In the genomic region with DNA sequence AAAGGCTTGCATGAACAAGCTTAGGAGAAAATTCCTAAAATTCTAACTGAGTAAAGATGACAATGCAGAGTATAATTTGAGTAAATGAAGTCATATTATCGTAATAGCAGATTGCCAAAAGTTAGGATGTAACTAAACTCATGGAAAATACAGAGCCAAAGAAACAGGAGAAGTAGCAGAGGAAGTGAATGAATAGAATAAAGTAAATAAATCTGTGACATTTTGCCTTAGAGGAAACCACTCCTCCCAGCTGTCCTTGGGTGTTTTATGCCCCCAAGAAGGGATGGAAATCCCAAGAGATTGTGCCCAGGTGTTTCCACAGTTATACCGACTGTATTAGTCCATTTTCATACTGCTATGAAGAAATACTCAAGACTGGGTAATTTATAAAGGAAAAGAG, we compare ENCODE assay signal across 21 cellular contexts. TPM values are rescaled to one million over a fixed set of nuclear protein-coding genes. Genes with fewer than 3 reads are reported as not detected.
DNase-seq lines count a peak whose midpoint lies in the region; FAIRE-seq and TF ChIP-seq lines count a peak whose summit lies in the region.
"Had no signal": no experiment of that assay in that cellular context is flagged by ENCODE, and none has a peak within 500 bp of the region (broad histone marks: within the 10 kb centered on the region; RNA-seq: fewer than 3 reads in every experiment).

No MANE protein-coding gene starts in this region.

- in situ Hi-C loops in KBM-7 (cut with MboI; ENCODE audit: low pct_unique_long_range_greater_than_20kb, low sequenced_read_pairs): no loop called here

- TF ChIP-seq POLR2A in breast epithelium (IDR thresholded peaks at IDR 0.05) (no peak), endothelial cell of umbilical vein (IDR thresholded peaks at IDR 0.05; ENCODE audit: low read depth, low read length) (no peak)

- peaks cover 32% of the 10 kb centered on the region for H3K79me2 ChIP-seq in endothelial cell of umbilical vein (ENCODE audit: control insufficient read depth, insufficient read depth, low read length)
- H3K79me2 ChIP-seq in neural progenitor cell (ENCODE audit: low read depth): no peaks in the 10 kb centered on the region

- intact Hi-C loops in MCF 10A (cut with micrococcal nuclease): loop anchor here (1.0 kb wide), 2 partner anchors 27 to 67 kb away; no protein-coding TSS in a partner anchor
- intact Hi-C loops in breast epithelium (cut with DNase I; ENCODE audit: low total_unique reads): no loop called here
- intact Hi-C loops in endothelial cell of umbilical vein (cut with micrococcal nuclease): loop anchor here (1.0 to 5.0 kb wide), 4 partner anchors 18 to 149 kb away; no protein-coding TSS in a partner anchor

- H3K27ac ChIP-seq in breast epithelium (peak overlapping the region in 1 of 2 donors; percentile 22), endothelial cell of umbilical vein (ENCODE audit: insufficient read depth, low read depth, low read length) (peak overlapping the region; percentile 96), neural progenitor cell (no peak overlapping the region)
- H3K27ac ChIP-seq: 22Rv1, BLaER1 had no signal

- H3K27me3 ChIP-seq in breast epithelium (peaks cover 0 to 43% of the 10 kb centered on the region in 2 donors), endothelial cell of umbilical vein (ENCODE audit: control insufficient read depth in 2 of 2, insufficient read depth in 2 of 2, low read length in 2 of 2) (no peaks in the 10 kb centered on the region), neural progenitor cell (no peaks in the 10 kb centered on the region)

- dilution Hi-C loops in endothelial cell of umbilical vein (cut with MboI; ENCODE audit: extremely low pct_ligation_motif_present, low sequenced_read_pairs): no loop called here

- TF ChIP-seq CTCF in MCF 10A (IDR thresholded peaks at IDR 0.05; ENCODE audit: unreplicated experiment) (no peak), breast epithelium (IDR thresholded peaks at IDR 0.05) (no peak), endothelial cell of umbilical vein (IDR thresholded peaks at IDR 0.05; ENCODE audit: extremely low read depth in 1 of 2, insufficient read depth in 1 of 2, low read depth in 1 of 2, low read length in 2 of 2) (no peak), neural progenitor cell (IDR thresholded peaks at IDR 0.05) (no peak), osteocyte (IDR thresholded peaks at IDR 0.05) (no peak)

- H2AFZ ChIP-seq in endothelial cell of umbilical vein (ENCODE audit: low read depth, low read length) (no peak overlapping the region), neural progenitor cell (replicated peaks) (peak overlapping the region; percentile 7)

- H3K36me3 Mint-ChIP-seq in MCF 10A (ENCODE audit: insufficient read depth, unreplicated experiment) (no peaks in the 10 kb centered on the region), neural progenitor cell (no peaks in the 10 kb centered on the region), osteocyte (ENCODE audit: unreplicated experiment) (no peaks in the 10 kb centered on the region)
- H3K36me3 Mint-ChIP-seq: CD14-positive monocyte; CD4-positive, alpha-beta memory T cell had no signal

- peak overlapping the region; percentile 67 for H3K27ac Mint-ChIP-seq in MCF 10A (ENCODE audit: low read depth, unreplicated experiment)
- H3K27ac Mint-ChIP-seq in neural progenitor cell: no peak overlapping the region
- H3K27ac Mint-ChIP-seq in osteocyte (ENCODE audit: unreplicated experiment): no peak overlapping the region
- H3K27ac Mint-ChIP-seq: CD14-positive monocyte; CD4-positive, alpha-beta memory T cell; HFFc6 had no signal

- H3K36me3 ChIP-seq in breast epithelium (no peaks in the 10 kb centered on the region), endothelial cell of umbilical vein (ENCODE audit: control insufficient read depth in 2 of 2, extremely low read depth in 1 of 2, insufficient read depth in 2 of 2, low read length in 2 of 2) (no peaks in the 10 kb centered on the region), neural progenitor cell (no peaks in the 10 kb centered on the region)
- H3K36me3 ChIP-seq: BLaER1 had no signal

- H3K4me3 ChIP-seq in breast epithelium (no peak overlapping the region), endothelial cell of umbilical vein (replicated peaks in 1 of 3; ENCODE audit: insufficient read depth in 1 of 3, low read depth in 1 of 3, low read length in 3 of 3) (no peak overlapping the region), neural progenitor cell (no peak overlapping the region)
- H3K4me3 ChIP-seq: BLaER1, GM12878 had no signal

- POLR2A ChIA-PET in MCF 10A (lab: Yijun Ruan, JAX) (interaction anchor here (0.6 to 0.7 kb wide), 2 partner anchors 14 to 112 kb away, joined by 4 read pairs; no protein-coding TSS in a partner anchor), endothelial cell of umbilical vein (lab: Charles Lee) (no interaction called here)

- no peak for FAIRE-seq in endothelial cell of umbilical vein (lab: Jason Lieb, UNC)
- FAIRE-seq: HepG2 had no signal

- H3K4me1 ChIP-seq in breast epithelium: no peaks in the 10 kb centered on the region
- peaks cover 54% of the 10 kb centered on the region for H3K4me1 ChIP-seq in endothelial cell of umbilical vein (ENCODE audit: control insufficient read depth, extremely low read depth, insufficient read depth, low read length)
- H3K4me1 ChIP-seq in neural progenitor cell: peaks cover 3% of the 10 kb centered on the region
- H3K4me1 ChIP-seq: BLaER1 had no signal

- H3F3A ChIP-seq in neural progenitor cell (ENCODE audit: low read depth): peaks cover 3% of the 10 kb centered on the region

- DNase-seq in MCF 10A (ENCODE audit: unreplicated experiment) (no peak), breast epithelium (ENCODE audit: low spot score in 2 of 2) (no peak), endothelial cell of umbilical vein (ENCODE audit: low read depth, low spot score) (peak; percentile 71), neural progenitor cell (ENCODE audit: low spot score) (no peak), KBM-7 (no peak), osteocyte (ENCODE audit: extremely low spot score, unreplicated experiment) (no peak), OCI-M1 (lab: John Stamatoyannopoulos, UW) (no peak)
- DNase-seq: CD4-positive, alpha-beta memory T cell; DND-41; EL; GOT3; H7; HFFc6 had no signal

- peaks cover 26% of the 10 kb centered on the region for H3K27me3 Mint-ChIP-seq in MCF 10A (ENCODE audit: insufficient read depth, unreplicated experiment)
- H3K27me3 Mint-ChIP-seq in neural progenitor cell (ENCODE audit: insufficient read depth, low read depth): no peaks in the 10 kb centered on the region
- H3K27me3 Mint-ChIP-seq in osteocyte (ENCODE audit: unreplicated experiment): peaks cover 22% of the 10 kb centered on the region

- H4K20me1 ChIP-seq in endothelial cell of umbilical vein (replicated peaks; ENCODE audit: control insufficient read depth, extremely low read depth, insufficient read depth, low read length) (no peaks in the 10 kb centered on the region), neural progenitor cell (ENCODE audit: low read depth) (no peaks in the 10 kb centered on the region)

- no peaks in the 10 kb centered on the region for H3K9me1 ChIP-seq in endothelial cell of umbilical vein (replicated peaks; ENCODE audit: control insufficient read depth, extremely low read depth, insufficient read depth, low read length)

- no peaks in the 10 kb centered on the region for H3K9me3 Mint-ChIP-seq in MCF 10A (ENCODE audit: unreplicated experiment)
- no peaks in the 10 kb centered on the region for H3K9me3 Mint-ChIP-seq in neural progenitor cell
- no peaks in the 10 kb centered on the region for H3K9me3 Mint-ChIP-seq in osteocyte (ENCODE audit: unreplicated experiment)
- H3K9me3 Mint-ChIP-seq: CD4-positive, alpha-beta memory T cell; HFFc6 had no signal

- no TSS peak for BruUV-seq in MCF 10A (replicated peaks; lab: Mats Ljungman, UMichigan)
- BruUV-seq in endothelial cell of umbilical vein (replicated peaks; lab: Mats Ljungman, UMichigan): no TSS peak

- CTCF ChIA-PET in MCF 10A (lab: Yijun Ruan, JAX) (interaction anchor here (0.6 to 10.5 kb wide), 28 partner anchors 8 to 208 kb away, joined by 3 to 127 read pairs (median 3); no protein-coding TSS in a partner anchor), endothelial cell of umbilical vein (lab: Charles Lee) (interaction anchor here (0.6 to 1.7 kb wide), 6 partner anchors 12 to 66 kb away, joined by 3 to 14 read pairs (median 4); no protein-coding TSS in a partner anchor)

- H3K9me3 ChIP-seq in breast epithelium (no peaks in the 10 kb centered on the region), endothelial cell of umbilical vein (replicated peaks; ENCODE audit: control insufficient read depth, insufficient read depth, low read length) (no peaks in the 10 kb centered on the region), neural progenitor cell (ENCODE audit: low read depth) (no peaks in the 10 kb centered on the region)
- H3K9me3 ChIP-seq: BLaER1 had no signal

- H3K9ac ChIP-seq in endothelial cell of umbilical vein (replicated peaks; ENCODE audit: extremely low read depth, insufficient read depth, low read length) (peak overlapping the region; percentile 47), neural progenitor cell (no peak overlapping the region)
- H3K9ac ChIP-seq: BLaER1 had no signal

- H3K4me2 ChIP-seq in endothelial cell of umbilical vein (ENCODE audit: insufficient read depth, low read length): peak overlapping the region; percentile 19
- H3K4me2 ChIP-seq in neural progenitor cell: no peak overlapping the region
- H3K4me2 ChIP-seq: BLaER1 had no signal

- H3K4me1 Mint-ChIP-seq in MCF 10A (ENCODE audit: insufficient read depth, unreplicated experiment) (peaks cover 8% of the 10 kb centered on the region), neural progenitor cell (peaks cover 3% of the 10 kb centered on the region), osteocyte (ENCODE audit: unreplicated experiment) (peaks cover under 1% of the 10 kb centered on the region)

- H3K4me3 Mint-ChIP-seq in MCF 10A (ENCODE audit: unreplicated experiment) (no peak overlapping the region), neural progenitor cell (no peak overlapping the region), osteocyte (ENCODE audit: unreplicated experiment) (no peak overlapping the region)
- H3K4me3 Mint-ChIP-seq: CD14-positive monocyte; CD4-positive, alpha-beta memory T cell; HFFc6 had no signal

RNA-seq across cellular contexts. Expression of a gene that starts 1.9 kb away (rescaled TPM):
- total RNA-seq in MCF 10A (2022): not detected in 2 replicates
- total RNA-seq in breast epithelium: 1 to 10 TPM; 2.3 to 4.2 (median 3.9) TPM
- total RNA-seq in endothelial cell of umbilical vein: 86.0 and 105 TPM in 2 replicates
- polyA plus RNA-seq in endothelial cell of umbilical vein: 42.9 and 49.8 TPM in 2 replicates
- polyA plus RNA-seq in endothelial cell of umbilical vein (2011; cell fraction: cytosol; rRNA removed): 69.4 and 80.4 TPM in 2 replicates
- 70.4 and 78.7 TPM in 2 replicates for polyA plus RNA-seq in endothelial cell of umbilical vein (2011; cell fraction: nucleus; rRNA removed)
- polyA plus RNA-seq in endothelial cell of umbilical vein (2012): 85.8 and 108 TPM in 2 replicates
- polyA minus RNA-seq in endothelial cell of umbilical vein: 37.7 and 47.6 TPM in 2 replicates
- not detected for polyA minus RNA-seq in endothelial cell of umbilical vein (2011; cell fraction: cytosol; rRNA and poly(A)+ RNA removed)
- 26.6 and 31.4 TPM in 2 replicates for polyA minus RNA-seq in endothelial cell of umbilical vein (2011; cell fraction: nucleus; rRNA and poly(A)+ RNA removed)
- not detected in 2 replicates for total RNA-seq in neural progenitor cell (ENCODE audit: low replicate concordance)
- total RNA-seq in osteocyte: not detected in 2 replicates
- total RNA-seq: A673; CD4-positive, alpha-beta memory T cell; G401; GM12878; H7; HepG2; HFFc6 had no signal
- polyA plus RNA-seq: AG04450; CD4-positive, alpha-beta memory T cell; GM12878; HepG2 had no signal

RNA-seq across cellular contexts. Expression of a gene that starts 5.6 kb away (rescaled TPM):
- 8.2 and 10.3 TPM in 2 replicates for total RNA-seq in MCF 10A (2022)
- total RNA-seq in breast epithelium: 10 to 100 TPM; 11.6 to 20.6 (median 14.4) TPM
- total RNA-seq in endothelial cell of umbilical vein: 92.1 and 108 TPM in 2 replicates
- 58.4 and 89.0 TPM in 2 replicates for polyA plus RNA-seq in endothelial cell of umbilical vein
- polyA plus RNA-seq in endothelial cell of umbilical vein (2011; cell fraction: cytosol; rRNA removed): 131 and 140 TPM in 2 replicates
- 75.9 and 82.5 TPM in 2 replicates for polyA plus RNA-seq in endothelial cell of umbilical vein (2011; cell fraction: nucleus; rRNA removed)
- polyA plus RNA-seq in endothelial cell of umbilical vein (2012): 99.2 and 136 TPM in 2 replicates
- polyA minus RNA-seq in endothelial cell of umbilical vein: 36.8 and 41.6 TPM in 2 replicates
- polyA minus RNA-seq in endothelial cell of umbilical vein (2011; cell fraction: cytosol; rRNA and poly(A)+ RNA removed): 25.0 TPM
- 49.7 and 51.0 TPM in 2 replicates for polyA minus RNA-seq in endothelial cell of umbilical vein (2011; cell fraction: nucleus; rRNA and poly(A)+ RNA removed)
- total RNA-seq in neural progenitor cell (ENCODE audit: low replicate concordance): 40.2 and 45.0 TPM in 2 replicates
- total RNA-seq in osteocyte: 18.7 and 21.8 TPM in 2 replicates
- polyA plus RNA-seq: CD4-positive, alpha-beta memory T cell had no signal

Comparison
In these comparisons a context has a peak if more than half of its experiments do, and no peak if none do; other contexts are left out.
1. RNA of a gene that starts 1.9 kb away (total RNA-seq): 86.0 to 105 TPM in endothelial cell of umbilical vein; 2.3 to 4.2 TPM in breast epithelium, not detected in MCF 10A, not detected in neural progenitor cell and not detected in osteocyte; every median in the first group is over 10 times any median in the second.